ENCODE assay signal across 20 cellular contexts in genomic region chr12:90987101-90987500, GRCh38. TPM values are rescaled to one million over a fixed set of nuclear protein-coding genes. Genes with fewer than 3 reads are reported as not detected.
A peak's percentile ranks its signal among the peaks of the same experiment; 100 is the strongest.
DNase-seq lines count a peak whose midpoint lies in the region; ATAC-seq, FAIRE-seq and TF ChIP-seq lines count a peak whose summit lies in the region.
"Had no signal": no experiment of that assay in that cellular context is flagged by ENCODE, and none has a peak within 500 bp of the region (broad histone marks: within the 10 kb centered on the region; RNA-seq: fewer than 3 reads in every experiment).

No MANE protein-coding gene starts in this region.

- H4K20me1 ChIP-seq in GM12878 (ENCODE audit: control insufficient read depth, insufficient read depth) = no peaks in the 10 kb centered on the region

- CTCF ChIA-PET in GM12878 (lab: Yijun Ruan, JAX) = interaction anchor here (1.1 to 3.1 kb wide), 4 partner anchors 9 to 121 kb away, joined by 3 to 12 read pairs (median 7); no protein-coding TSS in a partner anchor
- CTCF ChIA-PET in CD4-positive, alpha-beta T cell (lab: Charles Lee) = no interaction called here

- H3K4me3 ChIP-seq in GM12878 = no peak overlapping the region
- H3K4me3 ChIP-seq: A549 had no signal

- in situ Hi-C loops in GM12878 (cut with MboI) = loop anchor here (10.0 kb wide), 1 partner anchor 338 kb away; no protein-coding TSS in a partner anchor

- no peak for TF ChIP-seq RAD21 in GM12878 (IDR thresholded peaks at IDR 0.05; ENCODE audit: insufficient read depth, low read depth, low read length)

- TF ChIP-seq EP300 in GM12878 (IDR thresholded peaks at IDR 0.05; ENCODE audit: borderline replicate concordance in 1 of 2, control insufficient read depth in 1 of 2, low read depth in 2 of 2, low read length in 2 of 2) = no peak

- H2AFZ ChIP-seq in GM12878 (ENCODE audit: control insufficient read depth, low read depth, low read length) = no peak overlapping the region

- H3K27me3 Mint-ChIP-seq in CD4-positive, alpha-beta T cell = no peaks in the 10 kb centered on the region

- peak; percentile 18 for FAIRE-seq in GM12878 (lab: Jason Lieb, UNC)
- FAIRE-seq: A549, D721Med had no signal

- H3K36me3 Mint-ChIP-seq in CD4-positive, alpha-beta T cell (ENCODE audit: low read depth) = no peaks in the 10 kb centered on the region
- H3K36me3 Mint-ChIP-seq: CD4-positive, alpha-beta memory T cell; IgD-negative memory B cell had no signal

- POLR2A ChIA-PET in GM12878 (lab: Charles Lee) = no interaction called here
- POLR2A ChIA-PET in CD4-positive, alpha-beta T cell (lab: Charles Lee) = no interaction called here

- no peak overlapping the region for H3K27ac Mint-ChIP-seq in CD4-positive, alpha-beta T cell
- H3K27ac Mint-ChIP-seq: CD4-positive, alpha-beta memory T cell; H9; IgD-negative memory B cell had no signal

- H3K9me3 Mint-ChIP-seq in CD4-positive, alpha-beta T cell = peaks cover 2% of the 10 kb centered on the region
- H3K9me3 Mint-ChIP-seq: CD4-positive, alpha-beta memory T cell had no signal

- H3K27ac ChIP-seq in GM12878 (ENCODE audit: control insufficient read depth, insufficient read depth) = no peak overlapping the region
- H3K27ac ChIP-seq in CD4-positive, alpha-beta T cell (ENCODE audit: low read depth, low read length) = no peak overlapping the region
- H3K27ac ChIP-seq: A549 had no signal

- DNase-seq in EH (ENCODE audit: low read depth) = peak; percentile 71
- peak; percentile 80 for DNase-seq in NCI-H226
- DNase-seq in GM12878 (ENCODE audit: low read depth, low spot score) = no peak
- peak; percentile 84 for DNase-seq in myocyte (ENCODE audit: low read depth)
- DNase-seq in AG20443 (ENCODE audit: low spot score) = no peak
- no peak for DNase-seq in activated naive CD4-positive, alpha-beta T cell treated with anti-CD3 and anti-CD28 coated beads, Interleukin-2, amount 50 U/mL, for 16 hours
- DNase-seq in CD4-positive, alpha-beta T cell = no peak
- DNase-seq: CD4-positive, alpha-beta memory T cell; DND-41; H9; NCI-H1092; NCI-H1694; NCI-H446; NCI-H748 treated with DMSO at 0.1 percent for 48 hours; SHP77 had no signal

- H3K79me2 ChIP-seq in GM12878 (ENCODE audit: control insufficient read depth, insufficient read depth, low read length) = no peaks in the 10 kb centered on the region

- H3K4me1 Mint-ChIP-seq in CD4-positive, alpha-beta T cell (ENCODE audit: low read depth) = no peaks in the 10 kb centered on the region
- H3K4me1 Mint-ChIP-seq: CD4-positive, alpha-beta memory T cell; IgD-negative memory B cell had no signal

- TF ChIP-seq CTCF in GM12878 (IDR thresholded peaks at IDR 0.05 in 2 of 3, conservative IDR thresholded peaks at IDR 0.05 in 1 of 3; ENCODE audit: control insufficient read depth in 2 of 3, extremely low read depth in 1 of 3, insufficient read depth in 1 of 3, low read depth in 3 of 3, low read length in 3 of 3) = no peak
- no peak for TF ChIP-seq CTCF in CD4-positive, alpha-beta T cell (IDR thresholded peaks at IDR 0.05)

- WGBS in GM12878 (ENCODE audit: insufficient coverage, insufficient replicate concordance, low lambda C conversion rate, missing lambda C conversion rate) = 48% methylated on average over 1 of the region's 1 CpG

- BruUV-seq in GM12878 (replicated peaks; lab: Mats Ljungman, UMichigan) = no TSS peak

- no peak overlapping the region for H3K4me2 ChIP-seq in GM12878 (ENCODE audit: control insufficient read depth, insufficient read depth)
- H3K4me2 ChIP-seq: A549 had no signal

- intact Hi-C loops in GM12878 (cut with micrococcal nuclease; ENCODE audit: unreplicated experiment) = no loop called here
- intact Hi-C loops in CD4-positive, alpha-beta T cell (cut with DNase I, micrococcal nuclease) = loop anchor here in 1 of 2 experiments (5.0 kb wide), 1 partner anchor 370 kb away; no protein-coding TSS in a partner anchor

- ATAC-seq in GM12878 (no peak), GM18907 (IDR thresholded peaks at IDR 0.05; ENCODE audit: unreplicated experiment) (no peak)
- ATAC-seq in CD4-positive, alpha-beta T cell (ENCODE audit: poor library complexity) = no peak

- SMC1A ChIA-PET in GM12878 (lab: Charles Lee; ENCODE audit: uncharacterized antibody, unreplicated experiment) = no interaction called here

- RAD21 ChIA-PET in GM12878 (lab: Charles Lee; ENCODE audit: unreplicated experiment) = interaction anchor here (1.2 kb wide), 1 partner anchor 122 kb away, joined by 3 read pairs; no protein-coding TSS in a partner anchor

- H3K4me3 Mint-ChIP-seq in CD4-positive, alpha-beta T cell = no peak overlapping the region
- H3K4me3 Mint-ChIP-seq: CD4-positive, alpha-beta memory T cell; H9; IgD-negative memory B cell had no signal

- no peak for TF ChIP-seq POLR2A in GM12878 (IDR thresholded peaks at IDR 0.05; ENCODE audit: low read depth, low read length)

- H3K4me1 ChIP-seq in GM12878 (ENCODE audit: control insufficient read depth, insufficient read depth, low read length) = no peaks in the 10 kb centered on the region
- H3K4me1 ChIP-seq: A549 had no signal

- no peaks in the 10 kb centered on the region for H3K36me3 ChIP-seq in GM12878 (ENCODE audit: control insufficient read depth in 2 of 2, insufficient read depth in 2 of 2, low read length in 1 of 2)

- no peaks in the 10 kb centered on the region for H3K27me3 ChIP-seq in GM12878 (replicated peaks in 1 of 2; ENCODE audit: control insufficient read depth in 2 of 2, insufficient read depth in 2 of 2, low read length in 1 of 2)
- H3K27me3 ChIP-seq in CD4-positive, alpha-beta T cell (ENCODE audit: control insufficient read depth, insufficient read depth, low read length) = no peaks in the 10 kb centered on the region

- no peak overlapping the region for H3K9ac ChIP-seq in GM12878 (ENCODE audit: control insufficient read depth, insufficient read depth, low read length)

- no peaks in the 10 kb centered on the region for H3K9me3 ChIP-seq in GM12878 (replicated peaks; ENCODE audit: control insufficient read depth, insufficient read depth, low read length)
- H3K9me3 ChIP-seq in CD4-positive, alpha-beta T cell (ENCODE audit: control insufficient read depth, low read length) = no peaks in the 10 kb centered on the region
- H3K9me3 ChIP-seq: A549 had no signal

TF ChIP-seq in GM12878, 131 proteins besides CTCF, POLR2A, EP300 and RAD21 (continues in another document):
- TF ChIP-seq FOXM1 (IDR thresholded peaks at IDR 0.05; ENCODE audit: low read depth, low read length) (no peak), TCF3 (IDR thresholded peaks at IDR 0.05; ENCODE audit: borderline replicate concordance, insufficient read depth, low read depth, low read length) (no peak)

RNA-seq across cellular contexts. Expression of gene EPYC, which starts 17.7 kb away (rescaled TPM):
- total RNA-seq in GM12878 (2013; cell fraction: nucleolus; rRNA removed) = not detected in 2 replicates
- total RNA-seq in GM12878 (2014; rRNA removed) (not detected in 2 replicates), GM12878 (2014; rRNA removed; fragmentation: Illumina TruSeq; extraction: Trizol) (not detected in 2 replicates), GM12878 (2021) (not detected in 2 replicates), myocyte (not detected in 2 replicates)
- not detected for polyA plus RNA-seq in GM12878 (2011; ENCODE audit: low read depth)
- polyA plus RNA-seq in GM12878 (2011; rRNA removed) (not detected in 2 replicates), GM12878 (2014; fragmentation: Illumina TruSeq; extraction: Trizol) (not detected in 2 replicates), GM12878 (2014; fragmentation: Nextera tagmentation; extraction: Ambion mirVana) (not detected), GM12878 (2014; rRNA removed) (not detected in 2 replicates), GM12878 (2016; fragmentation: Nextera tagmentation; extraction: Ambion mirVana) (not detected)
- not detected in 2 replicates for polyA plus RNA-seq in GM12878 (2011; cell fraction: cytosol; rRNA removed)
- not detected in 2 replicates for polyA plus RNA-seq in GM12878 (2011; cell fraction: nucleus; rRNA removed)
- not detected in 2 replicates for polyA plus RNA-seq in GM12878 (2012)
- polyA minus RNA-seq in GM12878 (2011; rRNA and poly(A)+ RNA removed) = not detected in 2 replicates
- not detected in 2 replicates for polyA minus RNA-seq in GM12878 (2011; cell fraction: cytosol; rRNA and poly(A)+ RNA removed)
- not detected in 2 replicates for polyA minus RNA-seq in GM12878 (2011; cell fraction: nucleus; rRNA and poly(A)+ RNA removed)
- 21.1 TPM for polyA plus RNA-seq in myocyte (2012)
- not detected for total RNA-seq in CD4-positive, alpha-beta T cell
- total RNA-seq: CD4-positive, alpha-beta memory T cell; H9; HT1080 had no signal
- polyA plus RNA-seq: A549; CD4-positive, alpha-beta memory T cell; IgD-negative memory B cell had no signal

RNA-seq across cellular contexts. Expression of gene CCER1, which starts 32.1 kb away (rescaled TPM):
- total RNA-seq in GM12878 (2013; cell fraction: nucleolus; rRNA removed) = not detected in 2 replicates
- total RNA-seq in GM12878 (2014; rRNA removed) = not detected in 2 replicates
- total RNA-seq in GM12878 (2014; rRNA removed; fragmentation: Illumina TruSeq; extraction: Trizol) = not detected in 2 replicates
- not detected in 2 replicates for total RNA-seq in GM12878 (2021)
- polyA plus RNA-seq in GM12878 (2011; ENCODE audit: low read depth) = not detected
- not detected in 2 replicates for polyA plus RNA-seq in GM12878 (2011; rRNA removed)
- polyA plus RNA-seq in GM12878 (2011; cell fraction: cytosol; rRNA removed) = not detected in 2 replicates
- polyA plus RNA-seq in GM12878 (2011; cell fraction: nucleus; rRNA removed) = not detected in 2 replicates
- polyA plus RNA-seq in GM12878 (2012) = 0.03 TPM in 1 of 2 replicates, not detected in the other
- polyA plus RNA-seq in GM12878 (2014; fragmentation: Illumina TruSeq; extraction: Trizol) = 0.01 TPM in 1 of 2 replicates, not detected in the other
- not detected for polyA plus RNA-seq in GM12878 (2014; fragmentation: Nextera tagmentation; extraction: Ambion mirVana)
- not detected in 2 replicates for polyA plus RNA-seq in GM12878 (2014; rRNA removed)
- polyA plus RNA-seq in GM12878 (2016; fragmentation: Nextera tagmentation; extraction: Ambion mirVana) = not detected
- polyA minus RNA-seq in GM12878 (2011; rRNA and poly(A)+ RNA removed) = not detected in 2 replicates
- polyA minus RNA-seq in GM12878 (2011; cell fraction: cytosol; rRNA and poly(A)+ RNA removed) = not detected in 2 replicates
- not detected in 2 replicates for polyA minus RNA-seq in GM12878 (2011; cell fraction: nucleus; rRNA and poly(A)+ RNA removed)
- not detected in 2 replicates for total RNA-seq in myocyte
- not detected for polyA plus RNA-seq in myocyte (2012)
- not detected for total RNA-seq in CD4-positive, alpha-beta T cell
- total RNA-seq: CD4-positive, alpha-beta memory T cell; H9; HT1080 had no signal
- polyA plus RNA-seq: A549; CD4-positive, alpha-beta memory T cell; IgD-negative memory B cell had no signal

Comparison
In these comparisons a context has a peak if more than half of its experiments do, and no peak if none do; other contexts are left out.
1. DNase-seq: peak in EH (single experiment), NCI-H226 (single experiment) and myocyte (single experiment); none in GM12878 (single experiment), AG20443 (single experiment), activated naive CD4-positive, alpha-beta T cell treated with anti-CD3 and anti-CD28 coated beads, Interleukin-2, amount 50 U/mL, for 16 hours (single experiment) and CD4-positive, alpha-beta T cell (0 of 10).